ENCODE assay signal across 18 cellular contexts in the genomic region with DNA sequence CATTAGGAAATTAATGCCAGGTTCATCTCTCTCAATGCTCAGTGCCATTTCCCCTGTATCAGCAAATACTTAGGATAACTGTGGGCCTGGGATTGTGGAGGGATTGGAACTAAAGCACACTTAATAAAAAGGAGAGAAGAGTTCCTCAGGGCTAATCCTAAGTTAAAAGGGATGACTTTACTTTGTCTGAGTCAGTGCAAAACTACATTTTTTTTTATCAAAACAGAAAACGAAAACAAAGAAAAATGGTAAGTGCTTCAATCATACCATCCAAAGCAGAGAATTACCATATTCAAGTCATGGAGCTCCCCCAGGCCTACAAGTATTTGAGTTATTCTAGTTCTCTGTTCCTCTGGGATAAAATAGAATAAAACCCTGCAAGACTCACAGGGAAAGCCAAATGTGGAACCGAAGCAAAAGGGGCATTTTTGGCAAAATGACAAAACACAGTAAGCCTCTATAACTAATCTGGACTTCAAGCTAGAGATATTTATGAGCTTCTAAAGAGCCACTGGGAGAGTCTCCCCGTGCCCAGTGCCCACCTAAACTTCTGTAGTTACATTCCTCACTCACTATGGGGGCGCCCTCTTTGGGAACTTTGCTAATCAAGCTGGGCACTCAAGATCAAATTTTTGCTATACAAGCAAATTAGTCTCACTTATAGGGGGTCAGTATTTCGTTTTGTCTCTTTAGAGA. TPM values are rescaled to one million over a fixed set of nuclear protein-coding genes. Genes with fewer than 3 reads are reported as not detected.
DNase-seq lines count a peak whose midpoint lies in the region; TF ChIP-seq lines count a peak whose summit lies in the region.
"Had no signal": no experiment of that assay in that cellular context is flagged by ENCODE, and none has a peak within 500 bp of the region (broad histone marks: within the 10 kb centered on the region; RNA-seq: fewer than 3 reads in every experiment).

No MANE protein-coding gene starts in this region.

- peak overlapping the region; percentile 36 for H3K4me3 ChIP-seq in SK-N-MC
- H3K4me3 ChIP-seq in fibroblast of lung (replicated peaks in 1 of 4; ENCODE audit: control extremely low read depth in 1 of 4, insufficient read depth in 1 of 4, low read depth in 3 of 4, low read length in 4 of 4) = no peak overlapping the region
- peak overlapping the region; percentile 2 for H3K4me3 ChIP-seq in smooth muscle cell
- no peak overlapping the region for H3K4me3 ChIP-seq in ovary
- H3K4me3 ChIP-seq: left lung had no signal

- CTCF ChIA-PET in HEK293T (lab: Yijun Ruan, JAX) = no interaction called here

- POLR2A ChIA-PET in HEK293T (lab: Yijun Ruan, JAX) = interaction anchor here (1.2 kb wide), 1 partner anchor 10 kb away, joined by 3 read pairs; no protein-coding TSS in a partner anchor

- WGBS in smooth muscle cell (ENCODE audit: low lambda C conversion rate) = 45% methylated on average over 5 of the region's 5 CpGs
- 63 to 67% (median 66%) methylated on average over 5 of the region's 5 CpGs for WGBS in ovary, 3 donors

- H3K79me2 ChIP-seq in fibroblast of lung (ENCODE audit: control insufficient read depth, insufficient read depth, low read length) (no peaks in the 10 kb centered on the region), smooth muscle cell (ENCODE audit: low read depth) (no peaks in the 10 kb centered on the region)

- no peaks in the 10 kb centered on the region for H3K36me3 ChIP-seq in SK-N-MC (ENCODE audit: insufficient read depth, low read length)
- H3K36me3 ChIP-seq in fibroblast of lung (ENCODE audit: control insufficient read depth, insufficient read depth, low read length) = no peaks in the 10 kb centered on the region
- no peaks in the 10 kb centered on the region for H3K36me3 ChIP-seq in smooth muscle cell (ENCODE audit: low read depth)
- H3K36me3 ChIP-seq in ovary = no peaks in the 10 kb centered on the region
- H3K36me3 ChIP-seq: left lung, WERI-Rb-1 had no signal

- H3K27me3 ChIP-seq in fibroblast of lung (ENCODE audit: control insufficient read depth, insufficient read depth, low read length) (no peaks in the 10 kb centered on the region), smooth muscle cell (ENCODE audit: low read depth) (no peaks in the 10 kb centered on the region), ovary (no peaks in the 10 kb centered on the region)
- H3K27me3 ChIP-seq: left lung had no signal

- H3K9ac ChIP-seq in SK-N-MC (ENCODE audit: insufficient read length) (no peak overlapping the region), fibroblast of lung (ENCODE audit: insufficient read depth, low read length) (no peak overlapping the region), smooth muscle cell (ENCODE audit: low read depth) (peak overlapping the region; percentile 16)

- intact Hi-C loops in ovary (cut with DNase I) = no loop called here

- H3K9me3 ChIP-seq in SK-N-MC (ENCODE audit: low read depth, low read length) (no peaks in the 10 kb centered on the region), fibroblast of lung (ENCODE audit: control insufficient read depth, insufficient read depth, low read depth, low read length) (no peaks in the 10 kb centered on the region), smooth muscle cell (replicated peaks; ENCODE audit: low read depth) (no peaks in the 10 kb centered on the region), ovary (no peaks in the 10 kb centered on the region)
- H3K9me3 ChIP-seq: left lung had no signal

- no peak for TF ChIP-seq EP300 in ovary (IDR thresholded peaks at IDR 0.05)

- H3F3A ChIP-seq in smooth muscle cell (ENCODE audit: low read depth) = peaks cover 10% of the 10 kb centered on the region

- no peak for TF ChIP-seq POLR2A in ovary (IDR thresholded peaks at IDR 0.05)

- DNase-seq in NCI-H2171 treated with DMSO at 0.1 percent for 48 hours (lab: John Stamatoyannopoulos, UW) (peak; percentile 15), NCI-H2171 (lab: John Stamatoyannopoulos, UW) (no peak), SK-N-MC (ENCODE audit: low read depth, low spot score) (peak; percentile 81), fibroblast of lung (ENCODE audit: low read depth in 2 of 2) (peak in 1 of 2 donors; percentile 57), smooth muscle cell (lab: John Stamatoyannopoulos, UW; ENCODE audit: unreplicated experiment) (no peak), HEK293T (ENCODE audit: extremely low spot score) (no peak), mucosa of gallbladder (ENCODE audit: low spot score) (no peak), ovary (no peak)
- DNase-seq: activated naive CD4-positive, alpha-beta T cell; CD4-positive, CD25-positive, alpha-beta regulatory T cell; central memory CD4-positive, alpha-beta T cell; hypothalamus; left lung; NCI-H2107; NK-92 treated with Interleukin-12 subunit alpha and Interleukin-12 subunit beta, amount 100 ng/mL, for 24 hours; stimulated activated naive B cell treated with anti-CD40 and anti-IgM and Interleukin-4, amounts not matched to agents 10 μg/mL and 1 μg/mL and 100 μg/mL, for 72 hours; WERI-Rb-1 had no signal

- no peak for TF ChIP-seq CTCF in fibroblast of lung (conservative IDR thresholded peaks at IDR 0.05 in 1 of 2, IDR thresholded peaks at IDR 0.05 in 1 of 2; ENCODE audit: low read depth in 1 of 2, low read length in 2 of 2)
- no peak for TF ChIP-seq CTCF in smooth muscle cell (IDR thresholded peaks at IDR 0.05; ENCODE audit: borderline replicate concordance, insufficient read depth, poor library complexity, severe bottlenecking)
- TF ChIP-seq CTCF in ovary (IDR thresholded peaks at IDR 0.05) = no peak

- H3K4me1 ChIP-seq in fibroblast of lung (ENCODE audit: control insufficient read depth, extremely low read depth, insufficient read depth, low read length) = peaks cover 15% of the 10 kb centered on the region
- H3K4me1 ChIP-seq in smooth muscle cell (ENCODE audit: low read depth) = peaks cover 19% of the 10 kb centered on the region
- H3K4me1 ChIP-seq in ovary (ENCODE audit: insufficient read depth) = peaks cover 1% of the 10 kb centered on the region
- H3K4me1 ChIP-seq: left lung had no signal

- H3K4me2 ChIP-seq in fibroblast of lung (ENCODE audit: extremely low read depth, insufficient read depth, low read length) (peak overlapping the region; percentile 62), smooth muscle cell (peak overlapping the region; percentile 73)

- H4K20me1 ChIP-seq in fibroblast of lung (ENCODE audit: control insufficient read depth, extremely low read depth, insufficient read depth, low read length) (no peaks in the 10 kb centered on the region), smooth muscle cell (ENCODE audit: low read depth) (no peaks in the 10 kb centered on the region)

- H3K27ac ChIP-seq in SK-N-MC (peak overlapping the region; percentile 98), fibroblast of lung (ENCODE audit: insufficient read depth, low read length) (peak overlapping the region; percentile 77), smooth muscle cell (ENCODE audit: low read depth) (peak overlapping the region; percentile 74), ovary (no peak overlapping the region)
- H3K27ac ChIP-seq: 22Rv1, WERI-Rb-1 had no signal

- H2AFZ ChIP-seq in fibroblast of lung (ENCODE audit: low read length) (peak overlapping the region; percentile 15), smooth muscle cell (ENCODE audit: low read depth) (peak overlapping the region; percentile 6)

TF ChIP-seq in HEK293T, 16 proteins besides CTCF, POLR2A, EP300 and RAD21:
- TF ChIP-seq L3MBTL2 (conservative IDR thresholded peaks at IDR 0.05) (no peak), CTBP1 (IDR thresholded peaks at IDR 0.05; ENCODE audit: borderline replicate concordance) (no peak), ARNT (IDR thresholded peaks at IDR 0.05) (no peak), LEF1 (IDR thresholded peaks at IDR 0.05; ENCODE audit: borderline replicate concordance) (no peak)

RNA-seq across cellular contexts. Expression of gene PALLD, which starts 53.4 kb away (rescaled TPM):
- total RNA-seq in fibroblast of lung = 109 and 205 TPM in 2 replicates
- polyA plus RNA-seq in fibroblast of lung = 200 and 250 TPM in 2 replicates
- 215 and 223 TPM in 2 replicates for polyA plus RNA-seq in fibroblast of lung (2012)
- 319 and 473 TPM in 2 replicates for polyA minus RNA-seq in fibroblast of lung (ENCODE audit: low replicate concordance)
- total RNA-seq in smooth muscle cell = 412 and 415 TPM in 2 replicates
- polyA plus RNA-seq in smooth muscle cell = 354 and 360 TPM in 2 replicates
- 250 TPM for total RNA-seq in mucosa of gallbladder
- 100 to 1,000 TPM in 5 of 7 donors, 10 to 100 TPM in 2; 96.8 to 229 (median 137) TPM for total RNA-seq in ovary
- 100 to 1,000 TPM; 101 to 605 TPM for polyA plus RNA-seq in ovary

Comparison
In these comparisons a context has a peak if more than half of its experiments do, and no peak if none do; other contexts are left out.
1. DNase-seq: peak in NCI-H2171 treated with DMSO at 0.1 percent for 48 hours (single experiment) and SK-N-MC (single experiment); none in NCI-H2171 (single experiment), smooth muscle cell (single experiment), HEK293T (single experiment), mucosa of gallbladder (single experiment) and ovary (0 of 5).
2. H3K27ac ChIP-seq: peak in SK-N-MC (single experiment), fibroblast of lung (single experiment) and smooth muscle cell (single experiment); none in ovary (0 of 2).
3. H3K4me3 ChIP-seq: peak in SK-N-MC (single experiment) and smooth muscle cell (single experiment); none in fibroblast of lung (0 of 4) and ovary (single experiment).